In genomic region chr10:129031233-129032150, GRCh38 we compare ENCODE assay signal across 8 cellular contexts.
DNase-seq lines count a peak whose midpoint lies in the region; ATAC-seq, FAIRE-seq and TF ChIP-seq lines count a peak whose summit lies in the region.

No MANE protein-coding gene starts in this region.

- H3K9me3 Mint-ChIP-seq in osteocyte (ENCODE audit: unreplicated experiment) = no peaks in the 10 kb centered on the region

- FAIRE-seq in H54 (lab: Jason Lieb, UNC) = no peak

- no peaks in the 10 kb centered on the region for H3K4me1 Mint-ChIP-seq in osteocyte (ENCODE audit: unreplicated experiment)

- TF ChIP-seq POLR2A in H54 (IDR thresholded peaks at IDR 0.05; ENCODE audit: low read depth, low read length) = no peak

- DNase-seq in Daoy (ENCODE audit: low read depth) (peak; percentile 79), H54 (ENCODE audit: insufficient read length, low spot score) (peak; percentile 42), NCI-H460 (ENCODE audit: extremely low read depth, low read depth) (peak; percentile 25), activated T-cell treated with anti-CD3 and anti-CD28 coated beads for 24 hours (ENCODE audit: low read depth) (peak; percentile 37), fibroblast of the aortic adventitia (ENCODE audit: low read depth) (peak; percentile 63), osteocyte (ENCODE audit: extremely low spot score, unreplicated experiment) (no peak), HPDE6-E6E7 (ENCODE audit: extremely low spot score) (no peak)

- no peak overlapping the region for H3K27ac Mint-ChIP-seq in osteocyte (ENCODE audit: unreplicated experiment)

- H3K36me3 Mint-ChIP-seq in osteocyte (ENCODE audit: unreplicated experiment) = no peaks in the 10 kb centered on the region

- peaks cover 22% of the 10 kb centered on the region for H3K27me3 Mint-ChIP-seq in osteocyte (ENCODE audit: unreplicated experiment)

- H3K4me3 ChIP-seq in fibroblast of the aortic adventitia (ENCODE audit: low read depth, low read length) = no peak overlapping the region

- ATAC-seq in GM21447 (IDR thresholded peaks at IDR 0.05; ENCODE audit: unreplicated experiment) = no peak

- TF ChIP-seq CTCF in fibroblast of the aortic adventitia (IDR thresholded peaks at IDR 0.05; ENCODE audit: insufficient read depth, low read length) (peak; percentile 99), osteocyte (IDR thresholded peaks at IDR 0.05) (peak; percentile 85)

- no peak overlapping the region for H3K4me3 Mint-ChIP-seq in osteocyte (ENCODE audit: unreplicated experiment)

Comparison
In these comparisons a context has a peak if more than half of its experiments do, and no peak if none do; other contexts are left out.
1. DNase-seq: peak in Daoy (single experiment), H54 (single experiment), NCI-H460 (single experiment), activated T-cell treated with anti-CD3 and anti-CD28 coated beads for 24 hours (single experiment) and fibroblast of the aortic adventitia (single experiment); none in osteocyte (single experiment) and HPDE6-E6E7 (single experiment).